Comparison of ENCODE assay signal across 20 cellular contexts in the genomic region with DNA sequence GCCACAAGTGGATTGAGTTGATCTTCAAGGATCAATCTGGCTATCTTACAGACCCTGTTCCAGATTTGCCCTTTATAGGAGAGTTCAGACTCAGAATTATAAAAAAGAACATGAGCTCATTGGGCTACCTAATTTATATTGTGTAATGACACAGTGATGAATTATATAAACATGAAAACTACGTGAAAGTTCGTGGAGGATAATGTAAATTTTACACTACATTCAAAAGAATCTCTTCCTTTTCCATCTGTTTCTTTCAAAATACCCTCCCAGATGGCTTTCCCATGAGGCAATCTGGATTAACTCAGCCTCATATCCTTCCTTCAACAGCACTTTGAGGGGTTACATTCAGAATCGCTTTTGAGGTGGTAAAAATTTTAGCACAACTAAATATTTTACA.
A peak's percentile ranks its signal among the peaks of the same experiment; 100 is the strongest.
DNase-seq lines count a peak whose midpoint lies in the region; ATAC-seq and TF ChIP-seq lines count a peak whose summit lies in the region.
"Had no signal": no experiment of that assay in that cellular context is flagged by ENCODE, and none has a peak within 500 bp of the region (broad histone marks: within the 10 kb centered on the region; RNA-seq: fewer than 3 reads in every experiment).

No MANE protein-coding gene starts in this region.

- CTCF ChIA-PET in PC-3 (lab: Charles Lee): no interaction called here

- peak overlapping the region; percentile 80 for H3K9ac ChIP-seq in PC-3 (ENCODE audit: low read length)

- H3K9me3 Mint-ChIP-seq in mesothelial cell of epicardium: no peaks in the 10 kb centered on the region
- H3K9me3 Mint-ChIP-seq: activated CD4-positive, alpha-beta memory T cell treated with anti-CD3 and anti-CD28 coated beads, Interleukin-2, amount 10 ng/mL, durations not matched to agents 7 days and 5 days; central memory CD8-positive, alpha-beta T cell had no signal

- peak overlapping the region; percentile 54 for H3K4me2 ChIP-seq in PC-3 (ENCODE audit: low read length)
- H3K4me2 ChIP-seq: hepatocyte had no signal

- peaks cover 8% of the 10 kb centered on the region for H4K20me1 ChIP-seq in PC-3 (ENCODE audit: low read length)

- H3K36me3 ChIP-seq in PC-3 (ENCODE audit: low read depth, low read length): peaks cover 50% of the 10 kb centered on the region
- H3K36me3 ChIP-seq: upper lobe of right lung had no signal

- no peak overlapping the region for H3K4me3 Mint-ChIP-seq in mesothelial cell of epicardium
- H3K4me3 Mint-ChIP-seq: activated CD4-positive, alpha-beta memory T cell treated with anti-CD3 and anti-CD28 coated beads, Interleukin-2, amount 10 ng/mL, durations not matched to agents 7 days and 5 days; B cell; central memory CD8-positive, alpha-beta T cell had no signal

- no peaks in the 10 kb centered on the region for H3K9me3 ChIP-seq in PC-3 (ENCODE audit: low read length)
- H3K9me3 ChIP-seq: upper lobe of right lung had no signal

- ATAC-seq in PC-3: no peak
- ATAC-seq in HG03139 (IDR thresholded peaks at IDR 0.05; ENCODE audit: unreplicated experiment): no peak
- ATAC-seq: upper lobe of right lung had no signal

- DNase-seq in EH (ENCODE audit: low read depth) (peak; percentile 69), PC-3 (no peak), epithelial cell of prostate (ENCODE audit: low read depth, low spot score) (no peak), mesothelial cell of epicardium (ENCODE audit: low spot score in 2 of 2, unreplicated experiment in 2 of 2) (no peak), DMS114 treated with DMSO at 0.1 percent for 48 hours (lab: John Stamatoyannopoulos, UW; ENCODE audit: unreplicated experiment) (no peak), NCI-H1436 (lab: John Stamatoyannopoulos, UW) (no peak)
- DNase-seq: activated CD4-positive, alpha-beta memory T cell treated with anti-CD3 and anti-CD28 coated beads, Interleukin-2, amount 10 ng/mL, durations not matched to agents 7 days and 5 days; activated gamma-delta T cell treated with Interleukin-2 at 50 U/mL for 16 hours; effector CD8-positive, alpha-beta T cell; islet precursor cell; MM.1S; NCI-H1694; NCI-H748 treated with DMSO at 0.1 percent for 48 hours; upper lobe of right lung; WERI-Rb-1 had no signal

- no peaks in the 10 kb centered on the region for H3K27me3 Mint-ChIP-seq in mesothelial cell of epicardium (ENCODE audit: low read depth)

- intact Hi-C loops in PC-3 (cut with micrococcal nuclease): no loop called here

- TF ChIP-seq CTCF in PC-3 (conservative IDR thresholded peaks at IDR 0.05; ENCODE audit: low read depth, low read length) (no peak), mesothelial cell of epicardium (IDR thresholded peaks at IDR 0.05; ENCODE audit: unreplicated experiment) (no peak)

- H3K27ac Mint-ChIP-seq in mesothelial cell of epicardium: peak overlapping the region; percentile 52
- H3K27ac Mint-ChIP-seq: activated CD4-positive, alpha-beta memory T cell treated with anti-CD3 and anti-CD28 coated beads, Interleukin-2, amount 10 ng/mL, durations not matched to agents 7 days and 5 days; B cell had no signal

- peaks cover 62% of the 10 kb centered on the region for H3K4me1 Mint-ChIP-seq in mesothelial cell of epicardium
- H3K4me1 Mint-ChIP-seq: activated CD4-positive, alpha-beta memory T cell treated with anti-CD3 and anti-CD28 coated beads, Interleukin-2, amount 10 ng/mL, durations not matched to agents 7 days and 5 days; B cell; central memory CD8-positive, alpha-beta T cell had no signal

- POLR2A ChIA-PET in PC-3 (lab: Charles Lee; ENCODE audit: unreplicated experiment): no interaction called here

- BruUV-seq in PC-3 (replicated peaks; lab: Mats Ljungman, UMichigan): no TSS peak

- H3F3A ChIP-seq in PC-3 (ENCODE audit: low read length, unreplicated experiment): peaks cover 32% of the 10 kb centered on the region

- H3K9me2 ChIP-seq in PC-3 (replicated peaks; ENCODE audit: low read length): no peaks in the 10 kb centered on the region

- peaks cover 15% of the 10 kb centered on the region for H3K36me3 Mint-ChIP-seq in mesothelial cell of epicardium

- H3K27ac ChIP-seq in PC-3 (ENCODE audit: low read length): peak overlapping the region; percentile 98
- peak overlapping the region; percentile 93 for H3K27ac ChIP-seq in epithelial cell of prostate
- H3K27ac ChIP-seq: hepatocyte, upper lobe of right lung, WERI-Rb-1 had no signal

- H3K4me3 ChIP-seq in PC-3 (ENCODE audit: low read length): no peak overlapping the region
- H3K4me3 ChIP-seq: hepatocyte, lung, upper lobe of right lung had no signal

- peaks cover 84% of the 10 kb centered on the region for H3K79me2 ChIP-seq in PC-3 (ENCODE audit: low read length)
- H3K79me2 ChIP-seq: hepatocyte had no signal

- H2AFZ ChIP-seq in PC-3 (ENCODE audit: low read length): no peak overlapping the region
- H2AFZ ChIP-seq: hepatocyte had no signal

- no peaks in the 10 kb centered on the region for H3K27me3 ChIP-seq in PC-3 (ENCODE audit: low read length)
- H3K27me3 ChIP-seq: hepatocyte, upper lobe of right lung had no signal

- H3K4me1 ChIP-seq in PC-3 (ENCODE audit: insufficient read depth, low read length): peaks cover 81% of the 10 kb centered on the region
